ENCODE assay signal across 18 cellular contexts in genomic region chr10:97916586-97916985, GRCh38.
DNase-seq lines count a peak whose midpoint lies in the region; ATAC-seq and TF ChIP-seq lines count a peak whose summit lies in the region.
"Had no signal": no experiment of that assay in that cellular context is flagged by ENCODE, and none has a peak within 500 bp of the region (broad histone marks: within the 10 kb centered on the region; RNA-seq: fewer than 3 reads in every experiment).

No MANE protein-coding gene starts in this region.

- intact Hi-C loops in heart left ventricle (cut with DNase I) (loop anchor here in 4 of 10 donors (5.0 kb wide), 3 partner anchors 111 to 391 kb away; no protein-coding TSS in a partner anchor), sciatic nerve (cut with DNase I) (loop anchor here (5.0 kb wide), 1 partner anchor 126 kb away; no protein-coding TSS in a partner anchor), vagina (cut with DNase I) (loop anchor here (10.0 kb wide), 1 partner anchor 128 kb away; no protein-coding TSS in a partner anchor)

- TF ChIP-seq POLR2A in heart left ventricle (IDR thresholded peaks at IDR 0.05) (no peak), vagina (IDR thresholded peaks at IDR 0.05) (no peak)

- H3K4me1 ChIP-seq in heart left ventricle (peaks cover 0 to 30% (median 9%) of the 10 kb centered on the region in 12 donors), vagina (peaks cover 29% of the 10 kb centered on the region)

- ATAC-seq in heart left ventricle = peak; percentile 35 to 72 (median 57)
- peak; percentile 80 for ATAC-seq in sciatic nerve
- no peak for ATAC-seq in HG03159 (IDR thresholded peaks at IDR 0.05; ENCODE audit: unreplicated experiment)
- no peak for ATAC-seq in HG03469 (IDR thresholded peaks at IDR 0.05; ENCODE audit: unreplicated experiment)
- ATAC-seq: activated CD8-positive, alpha-beta T cell treated with anti-CD3 and anti-CD28 coated beads for 36 hours; stimulated activated effector memory CD8-positive, alpha-beta T cell treated with anti-CD3 and anti-CD28 coated beads, Interleukin-12 subunit alpha, Interleukin-12 subunit beta, amount 100 ng/mL, for 72 hours had no signal

- no peak for TF ChIP-seq CTCF in heart left ventricle (IDR thresholded peaks at IDR 0.05)
- TF ChIP-seq CTCF in vagina (IDR thresholded peaks at IDR 0.05) = no peak

- 18 to 28% (median 24%) methylated on average over 4 of the region's 4 CpGs for WGBS in heart left ventricle, 4 donors

- no peaks in the 10 kb centered on the region for H3K36me3 ChIP-seq in heart left ventricle
- no peaks in the 10 kb centered on the region for H3K36me3 ChIP-seq in vagina
- H3K36me3 ChIP-seq: BLaER1, cardiac muscle cell had no signal

- H3K27ac ChIP-seq in angular gyrus (ENCODE audit: low read depth, low read length) = peak overlapping the region; percentile 26
- peak overlapping the region in 1 of 12 donors; percentile 29 for H3K27ac ChIP-seq in heart left ventricle
- H3K27ac ChIP-seq in vagina = no peak overlapping the region
- H3K27ac ChIP-seq: BLaER1, cardiac muscle cell, epithelial cell of prostate had no signal

- no peaks in the 10 kb centered on the region for H3K9me3 ChIP-seq in heart left ventricle
- no peaks in the 10 kb centered on the region for H3K9me3 ChIP-seq in vagina
- H3K9me3 ChIP-seq: BLaER1 had no signal

- DNase-seq in HCEC 1CT = peak; percentile 3
- DNase-seq in heart left ventricle = peak in 2 of 5 donors; percentile 28 to 51
- no peak for DNase-seq in sciatic nerve (ENCODE audit: low spot score)
- no peak for DNase-seq in activated effector memory CD4-positive, alpha-beta T cell treated with anti-CD3 and anti-CD28 coated beads, Interleukin-2, amount 50 U/mL, for 16 hours
- no peak for DNase-seq in vagina (ENCODE audit: extremely low spot score in 2 of 2)
- DNase-seq: activated CD8-positive, alpha-beta T cell treated with anti-CD3 and anti-CD28 coated beads for 36 hours; activated gamma-delta T cell; GF-D8; H7; NCI-H345; stimulated activated CD4-positive, alpha-beta T cell treated with anti-CD3 and anti-CD28 coated beads, Interleukin-4, amount 100 ng/mL, for 1 hour had no signal

- H3K27me3 ChIP-seq in heart left ventricle (peaks cover 0 to 4% (median 0%) of the 10 kb centered on the region in 9 donors), vagina (no peaks in the 10 kb centered on the region)
- H3K27me3 ChIP-seq: BLaER1 had no signal

- H3K4me3 ChIP-seq in heart left ventricle = no peak overlapping the region
- no peak overlapping the region for H3K4me3 ChIP-seq in vagina
- H3K4me3 ChIP-seq: BLaER1, cardiac muscle cell had no signal

Comparison
In these comparisons a context has a peak if more than half of its experiments do, and no peak if none do; other contexts are left out.
1. ATAC-seq: peak in heart left ventricle (4 of 4) and sciatic nerve (single experiment); none in HG03159 (single experiment) and HG03469 (single experiment).